9 cellular contexts compared by ENCODE assay signal in the genomic region with DNA sequence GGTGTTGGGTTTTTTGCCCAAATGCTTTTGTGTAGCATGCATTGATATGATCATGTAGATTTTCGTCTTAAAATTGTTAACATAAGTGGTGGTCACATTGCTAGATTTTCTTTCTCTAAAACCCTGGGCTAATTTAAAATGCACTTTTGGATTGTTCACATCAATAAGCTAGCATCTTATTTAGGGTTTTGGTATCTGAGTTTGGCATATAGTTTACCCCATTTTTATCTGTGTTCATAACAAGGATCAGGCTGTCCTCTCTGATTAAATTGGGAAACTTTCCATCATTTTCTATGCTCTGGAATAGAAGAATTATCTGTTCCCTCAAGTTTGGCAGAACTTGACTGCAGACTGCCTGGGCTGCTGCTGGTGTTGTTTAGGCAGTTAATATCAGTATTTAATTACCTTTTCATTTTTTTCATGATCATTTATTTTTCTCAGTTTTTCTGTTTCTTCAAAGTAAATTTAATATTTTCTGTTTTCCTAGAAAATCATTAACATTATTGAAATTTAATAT. TPM values are rescaled to one million over a fixed set of nuclear protein-coding genes. Genes with fewer than 3 reads are reported as not detected.
A peak's percentile ranks its signal among the peaks of the same experiment; 100 is the strongest.
DNase-seq lines count a peak whose midpoint lies in the region; ATAC-seq, FAIRE-seq and TF ChIP-seq lines count a peak whose summit lies in the region.
"Had no signal": no experiment of that assay in that cellular context is flagged by ENCODE, and none has a peak within 500 bp of the region (broad histone marks: within the 10 kb centered on the region; RNA-seq: fewer than 3 reads in every experiment).

No MANE protein-coding gene starts in this region.

- peak overlapping the region; percentile 63 for H3K4me3 ChIP-seq in A549
- H3K4me3 ChIP-seq: cardiac muscle cell had no signal

- WGBS in A549 (ENCODE audit: missing lambda C conversion rate): 16% methylated on average over 1 of the region's 1 CpG

- peak overlapping the region; percentile 88 to 93 for H3K27ac ChIP-seq in A549
- H3K27ac ChIP-seq: cardiac muscle cell had no signal

- in situ Hi-C loops in G401 (cut with HindIII; ENCODE audit: low sequenced_read_pairs): no loop called here

- POLR2A ChIA-PET in A549 (lab: Yijun Ruan, JAX): interaction anchor here (1.0 to 2.9 kb wide), 5 partner anchors 18 to 143 kb away, joined by 3 to 28 read pairs (median 11); a partner anchor contains a TSS

- TF ChIP-seq CTCF in A549 (IDR thresholded peaks at IDR 0.05) (no peak), mesothelial cell of epicardium (IDR thresholded peaks at IDR 0.05; ENCODE audit: unreplicated experiment) (no peak), GM10266 (IDR thresholded peaks at IDR 0.05; ENCODE audit: control insufficient read depth, insufficient read depth, low read depth, missing control alignments) (no peak)

- no peaks in the 10 kb centered on the region for H3K9me3 ChIP-seq in A549

- TF ChIP-seq POLR2A in A549 (IDR thresholded peaks at IDR 0.05; ENCODE audit: low read length): no peak

- no peak for ATAC-seq in A549
- no peak for ATAC-seq in activated T-helper 17 cell treated with anti-CD3 and anti-CD28 coated beads, Interleukin-2, amount 50 U/mL, for 72 hours (replicated peaks)

- peaks cover 5% of the 10 kb centered on the region for H3K4me1 Mint-ChIP-seq in activated T-helper 17 cell treated with anti-CD3 and anti-CD28 coated beads, Interleukin-2, amount 50 U/mL, for 72 hours
- peaks cover 4% of the 10 kb centered on the region for H3K4me1 Mint-ChIP-seq in mesothelial cell of epicardium

- no peaks in the 10 kb centered on the region for H3K9me3 Mint-ChIP-seq in activated T-helper 17 cell treated with anti-CD3 and anti-CD28 coated beads, Interleukin-2, amount 50 U/mL, for 72 hours
- H3K9me3 Mint-ChIP-seq in mesothelial cell of epicardium: no peaks in the 10 kb centered on the region

- TF ChIP-seq RAD21 in A549 (conservative IDR thresholded peaks at IDR 0.05 in 1 of 2, IDR thresholded peaks at IDR 0.05 in 1 of 2): no peak

- peaks cover 27% of the 10 kb centered on the region for H3K27me3 Mint-ChIP-seq in activated T-helper 17 cell treated with anti-CD3 and anti-CD28 coated beads, Interleukin-2, amount 50 U/mL, for 72 hours
- H3K27me3 Mint-ChIP-seq in mesothelial cell of epicardium (ENCODE audit: low read depth): peaks cover 64% of the 10 kb centered on the region

- DNase-seq in A549 (ENCODE audit: low read depth in 1 of 2, low spot score in 1 of 2): no peak
- peak; percentile 30 for DNase-seq in G401 (ENCODE audit: low spot score)
- no peak for DNase-seq in mesothelial cell of epicardium (ENCODE audit: low spot score in 2 of 2, unreplicated experiment in 2 of 2)
- no peak for DNase-seq in urothelium cell line (ENCODE audit: low spot score)
- DNase-seq in GM10266 (ENCODE audit: extremely low spot score): no peak
- no peak for DNase-seq in D341Med (ENCODE audit: low spot score)
- DNase-seq in SIG-M5 (lab: John Stamatoyannopoulos, UW): no peak

- H3K4me2 ChIP-seq in A549: peak overlapping the region; percentile 91

- TF ChIP-seq EP300 in A549 (IDR thresholded peaks at IDR 0.05): no peak

- H3K27ac Mint-ChIP-seq in activated T-helper 17 cell treated with anti-CD3 and anti-CD28 coated beads, Interleukin-2, amount 50 U/mL, for 72 hours: no peak overlapping the region
- H3K27ac Mint-ChIP-seq in mesothelial cell of epicardium: no peak overlapping the region

- H3K4me1 ChIP-seq in A549: peaks cover 25% of the 10 kb centered on the region

- CTCF ChIA-PET in A549 (lab: Yijun Ruan, JAX): interaction anchor here (1.0 to 10.8 kb wide), 26 partner anchors 9 to 310 kb away, joined by 4 to 240 read pairs (median 12); a partner anchor contains a TSS

- peak overlapping the region; percentile 77 for H3K4me3 Mint-ChIP-seq in activated T-helper 17 cell treated with anti-CD3 and anti-CD28 coated beads, Interleukin-2, amount 50 U/mL, for 72 hours
- peak overlapping the region; percentile 6 for H3K4me3 Mint-ChIP-seq in mesothelial cell of epicardium

- H3K36me3 Mint-ChIP-seq in activated T-helper 17 cell treated with anti-CD3 and anti-CD28 coated beads, Interleukin-2, amount 50 U/mL, for 72 hours (ENCODE audit: low read depth): no peaks in the 10 kb centered on the region
- H3K36me3 Mint-ChIP-seq in mesothelial cell of epicardium: no peaks in the 10 kb centered on the region

- FAIRE-seq in A549 (lab: Jason Lieb, UNC) (peak; percentile 61), urothelium cell line (lab: Jason Lieb, UNC) (no peak)

TF ChIP-seq in A549, 52 proteins besides CTCF, POLR2A, EP300 and RAD21:
- TF ChIP-seq FOSL2 (IDR thresholded peaks at IDR 0.05) (no peak), FOSL2 (CRISPR knock-in tag; IDR thresholded peaks at IDR 0.05) (no peak), ZFP36 (IDR thresholded peaks at IDR 0.05; ENCODE audit: borderline replicate concordance, partially characterized antibody) (no peak), EHMT2 (IDR thresholded peaks at IDR 0.05; ENCODE audit: low read depth) (no peak)

RNA-seq across cellular contexts. Expression of a gene that starts 1.8 kb away (rescaled TPM):
- polyA plus RNA-seq in A549 (2011; rRNA removed): 40.1 and 45.1 TPM in 2 replicates
- 22.0 and 23.5 TPM in 2 replicates for polyA plus RNA-seq in A549 (2012; cell fraction: cytosol; rRNA removed)
- polyA plus RNA-seq in A549 (2012; cell fraction: nucleus; rRNA removed): 27.4 and 30.6 TPM in 2 replicates
- 55.0 to 70.3 TPM (median 66.2 TPM) in 3 replicates for polyA plus RNA-seq in A549 (2017; fragmentation: RNase III; extraction: RNeasy Plus Mini Kit Qiagen cat#74134 plus additional on column Dnase treatment)
- polyA minus RNA-seq in A549 (2011; rRNA and poly(A)+ RNA removed): 62.3 and 65.1 TPM in 2 replicates
- total RNA-seq in G401 (2014; rRNA removed; shearing (Covaris generic)): 0.49 TPM in 1 of 2 replicates, not detected in the other
- 1 to 10 TPM; 5.7 to 9.6 TPM for total RNA-seq in activated T-helper 17 cell treated with anti-CD3 and anti-CD28 coated beads, Interleukin-2, amount 50 U/mL, for 72 hours
- total RNA-seq in mesothelial cell of epicardium: 35.6 to 37.7 TPM (median 36.8 TPM) in 3 replicates

RNA-seq across cellular contexts. Expression of a gene that starts 33.3 kb away (rescaled TPM):
- polyA plus RNA-seq in A549 (2011; rRNA removed) (51.1 and 52.9 TPM in 2 replicates), A549 (2017; fragmentation: RNase III; extraction: RNeasy Plus Mini Kit Qiagen cat#74134 plus additional on column Dnase treatment) (19.9 to 22.0 TPM (median 21.9 TPM) in 3 replicates)
- 12.2 and 15.4 TPM in 2 replicates for polyA plus RNA-seq in A549 (2012; cell fraction: cytosol; rRNA removed)
- polyA plus RNA-seq in A549 (2012; cell fraction: nucleus; rRNA removed): 11.2 and 15.7 TPM in 2 replicates
- 71.1 and 72.9 TPM in 2 replicates for polyA minus RNA-seq in A549 (2011; rRNA and poly(A)+ RNA removed)
- 11.7 and 32.4 TPM in 2 replicates for total RNA-seq in G401 (2014; rRNA removed; shearing (Covaris generic))
- 10 to 100 TPM; 38.8 to 64.1 TPM for total RNA-seq in activated T-helper 17 cell treated with anti-CD3 and anti-CD28 coated beads, Interleukin-2, amount 50 U/mL, for 72 hours
- total RNA-seq in mesothelial cell of epicardium: 39.0 to 40.1 TPM (median 39.6 TPM) in 3 replicates
